In the genomic region with DNA sequence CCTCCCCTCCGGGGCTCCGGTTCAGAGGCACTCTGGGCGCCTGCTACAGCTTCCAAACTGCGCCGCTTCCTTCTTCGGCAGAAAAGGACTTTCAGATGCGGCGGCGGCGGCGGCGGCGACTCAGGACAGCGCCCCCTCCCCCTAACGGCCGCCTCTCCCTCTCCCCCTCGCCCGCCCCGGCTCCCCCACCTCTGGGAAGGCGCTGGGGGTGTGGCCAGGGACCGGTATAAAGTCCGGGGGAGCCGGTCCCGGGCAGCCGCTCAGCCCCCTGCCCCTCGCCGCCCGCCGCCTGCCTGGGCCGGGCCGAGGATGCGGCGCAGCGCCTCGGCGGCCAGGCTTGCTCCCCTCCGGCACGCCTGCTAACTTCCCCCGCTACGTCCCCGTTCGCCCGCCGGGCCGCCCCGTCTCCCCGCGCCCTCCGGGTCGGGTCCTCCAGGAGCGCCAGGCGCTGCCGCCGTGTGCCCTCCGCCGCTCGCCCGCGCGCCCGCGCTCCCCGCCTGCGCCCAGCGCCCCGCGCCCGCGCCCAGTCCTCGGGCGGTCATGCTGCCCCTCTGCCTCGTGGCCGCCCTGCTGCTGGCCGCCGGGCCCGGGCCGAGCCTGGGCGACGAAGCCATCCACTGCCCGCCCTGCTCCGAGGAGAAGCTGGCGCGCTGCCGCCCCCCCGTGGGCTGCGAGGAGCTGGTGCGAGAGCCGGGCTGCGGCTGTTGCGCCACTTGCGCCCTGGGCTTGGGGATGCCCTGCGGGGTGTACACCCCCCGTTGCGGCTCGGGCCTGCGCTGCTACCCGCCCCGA, we compare ENCODE assay signal across 7 cellular contexts. TPM values are rescaled to one million over a fixed set of nuclear protein-coding genes. Genes with fewer than 3 reads are reported as not detected.
A peak's percentile ranks its signal among the peaks of the same experiment; 100 is the strongest.
DNase-seq lines count a peak whose midpoint lies in the region; ATAC-seq, FAIRE-seq and TF ChIP-seq lines count a peak whose summit lies in the region.

A gene (plus strand): TSS at position 255 of the 792 bp plus-strand sequence. CDS start 286 bp downstream, at position 541.

- TF ChIP-seq CTCF in keratinocyte (optimal IDR thresholded peaks at IDR 0.05 in 1 of 3, IDR thresholded peaks at IDR 0.05 in 1 of 3, conservative IDR thresholded peaks at IDR 0.05 in 1 of 3; ENCODE audit: extremely low read depth in 1 of 3, insufficient read depth in 2 of 3, low read length in 3 of 3) = peak; percentile 35 to 86 (median 67)

- H2AFZ ChIP-seq in keratinocyte (ENCODE audit: control insufficient read depth, low read length) = peak within 1 kb of the TSS; percentile 53

- H3K9ac ChIP-seq in keratinocyte (ENCODE audit: control insufficient read depth, extremely low read depth, insufficient read depth, low read length) = peak within 1 kb of the TSS; percentile 51

- H4K20me1 ChIP-seq in keratinocyte (ENCODE audit: control insufficient read depth, extremely low read depth, insufficient read depth, low read length) = no peaks in the 10 kb centered on the region

- H3K79me2 ChIP-seq in keratinocyte (ENCODE audit: control insufficient read depth, insufficient read depth, low read length) = no peaks in the 10 kb centered on the region

- H3K9me3 Mint-ChIP-seq in central memory CD8-positive, alpha-beta T cell = no peaks in the 10 kb centered on the region

- H3K27ac Mint-ChIP-seq in central memory CD8-positive, alpha-beta T cell (ENCODE audit: low read depth) = peak within 1 kb of the TSS; percentile 97

- no peaks in the 10 kb centered on the region for H3K9me3 ChIP-seq in keratinocyte (ENCODE audit: control insufficient read depth, low read depth, low read length)

- H3K4me1 Mint-ChIP-seq in central memory CD8-positive, alpha-beta T cell = peaks cover 26% of the 10 kb centered on the region

- H3K4me1 ChIP-seq in keratinocyte (ENCODE audit: control insufficient read depth, extremely low read depth, insufficient read depth, low read length) = peaks cover 6% of the 10 kb centered on the region

- H3K4me2 ChIP-seq in keratinocyte (ENCODE audit: control insufficient read depth, extremely low read depth, insufficient read depth, low read depth, low read length) = peak within 1 kb of the TSS; percentile 74

- H3K27ac ChIP-seq in keratinocyte (ENCODE audit: control insufficient read depth, insufficient read depth, low read length) = no peak within 1 kb of the TSS

- H3K27me3 Mint-ChIP-seq in central memory CD8-positive, alpha-beta T cell = no peaks in the 10 kb centered on the region

- no peaks in the 10 kb centered on the region for H3K9me1 ChIP-seq in keratinocyte (ENCODE audit: control insufficient read depth, extremely low read depth, insufficient read depth, low read length)

- H3K4me3 Mint-ChIP-seq in central memory CD8-positive, alpha-beta T cell = peak within 1 kb of the TSS; percentile 81

- peaks cover 35% of the 10 kb centered on the region for H3K27me3 ChIP-seq in keratinocyte (ENCODE audit: control insufficient read depth, extremely low read depth, insufficient read depth, low read length)

- H3K36me3 Mint-ChIP-seq in central memory CD8-positive, alpha-beta T cell (ENCODE audit: insufficient read depth) = peaks cover 16% of the 10 kb centered on the region

- DNase-seq in NCI-H2171 (lab: John Stamatoyannopoulos, UW) (peak; percentile 62), keratinocyte (ENCODE audit: low read depth, low spot score) (no peak)
- DNase-seq in activated CD4-positive, CD25-positive, alpha-beta regulatory T cell treated with anti-CD3 and anti-CD28 coated beads, Interleukin-2, amount 50 U/mL, for 72 hours = peak; percentile 65
- peak; percentile 34 to 44 for DNase-seq in central memory CD8-positive, alpha-beta T cell (ENCODE audit: low spot score in 2 of 2)
- DNase-seq in stimulated activated CD4-positive, alpha-beta T cell treated with anti-CD3 and anti-CD28 coated beads, Interleukin-15, amount 100 ng/mL, for 24 hours = peak; percentile 80

- ATAC-seq in GM19452 (IDR thresholded peaks at IDR 0.05; ENCODE audit: unreplicated experiment) (peak; percentile 43), HG03159 (IDR thresholded peaks at IDR 0.05; ENCODE audit: unreplicated experiment) (no peak)
- ATAC-seq in central memory CD8-positive, alpha-beta T cell (replicated peaks; ENCODE audit: extremely low read depth, poor library complexity, severe bottlenecking) = peak; percentile 76

- no peaks in the 10 kb centered on the region for H3K36me3 ChIP-seq in keratinocyte (ENCODE audit: control insufficient read depth in 2 of 2, extremely low read depth in 1 of 2, insufficient read depth in 2 of 2, low read length in 2 of 2)

- peak within 1 kb of the TSS; percentile 29 to 56 (median 50) for H3K4me3 ChIP-seq in keratinocyte (ENCODE audit: control insufficient read depth in 2 of 3, extremely low read depth in 1 of 3, insufficient read depth in 2 of 3, low read depth in 1 of 3, low read length in 3 of 3)

- FAIRE-seq in keratinocyte (lab: Jason Lieb, UNC) = no peak

- dilution Hi-C loops in keratinocyte (cut with MboI; ENCODE audit: extremely low pct_ligation_motif_present, low sequenced_read_pairs) = no loop called here

RNA-seq across cellular contexts. Expression of the gene that starts here (rescaled TPM):
- polyA plus RNA-seq in keratinocyte = 6.0 to 13.8 TPM (median 6.8 TPM) in 3 replicates
- 0.44 TPM for polyA plus RNA-seq in keratinocyte (2011; ENCODE audit: low read depth)
- polyA plus RNA-seq in keratinocyte (2011; cell fraction: cytosol; rRNA removed) = 9.2 and 12.4 TPM in 2 replicates
- polyA plus RNA-seq in keratinocyte (2011; cell fraction: nucleus; rRNA removed) = 6.5 and 10.0 TPM in 2 replicates
- polyA plus RNA-seq in keratinocyte (2012; ENCODE audit: low replicate concordance) = 5.1 and 17.9 TPM in 2 replicates
- polyA minus RNA-seq in keratinocyte = 6.8 to 30.7 TPM (median 7.6 TPM) in 3 replicates
- polyA minus RNA-seq in keratinocyte (2011; cell fraction: cytosol; rRNA and poly(A)+ RNA removed) = 15.9 TPM
- polyA minus RNA-seq in keratinocyte (2011; cell fraction: nucleus; rRNA and poly(A)+ RNA removed) = 3.8 and 6.0 TPM in 2 replicates
